In the genomic region with DNA sequence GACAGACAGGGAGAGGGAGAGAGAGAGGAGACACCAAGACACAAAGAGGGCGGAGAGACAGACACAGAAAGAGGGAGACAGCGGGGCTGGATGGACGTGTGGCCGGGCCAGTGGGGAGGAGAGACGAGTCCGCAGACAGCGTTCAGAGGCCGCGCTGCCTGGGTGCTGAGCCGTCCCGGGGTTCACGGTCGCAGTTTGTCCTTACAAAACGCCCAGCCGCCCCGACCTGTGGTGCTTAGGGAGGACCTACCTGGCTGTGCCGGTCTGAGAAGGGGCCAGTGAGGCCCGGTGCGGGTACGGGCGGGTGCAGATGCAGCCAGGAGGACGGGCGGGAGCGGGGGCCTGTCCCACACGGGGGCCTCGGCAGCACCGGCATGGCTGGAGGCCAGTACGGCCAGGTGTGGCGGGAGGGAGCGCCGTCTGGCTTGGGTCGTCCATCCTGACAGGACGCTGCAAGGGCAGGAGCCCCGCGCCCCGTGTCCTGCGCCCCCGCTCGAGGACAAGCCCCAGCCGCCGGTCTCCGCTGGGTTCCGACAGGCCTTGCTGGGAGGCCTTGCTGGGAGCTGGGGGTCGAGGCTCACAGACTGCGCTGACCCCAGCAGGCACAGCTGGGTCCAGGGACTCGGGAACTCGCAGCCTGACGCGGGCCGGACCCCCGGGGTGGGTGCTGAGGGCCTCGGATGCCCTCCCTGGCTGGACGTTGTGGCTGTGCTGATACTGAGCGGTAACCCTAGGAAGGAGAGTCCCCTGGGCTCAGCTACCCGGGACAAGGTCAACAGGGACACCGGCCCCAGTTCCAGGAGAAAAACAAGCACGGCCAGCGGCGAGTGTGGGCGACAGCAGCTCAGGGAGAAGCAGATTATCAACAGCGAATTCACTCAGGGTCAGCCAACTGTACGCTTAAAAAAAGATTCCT, we compare ENCODE assay signal across 8 cellular contexts. TPM values are rescaled to one million over a fixed set of nuclear protein-coding genes. Genes with fewer than 3 reads are reported as not detected.
DNase-seq lines count a peak whose midpoint lies in the region; ATAC-seq and TF ChIP-seq lines count a peak whose summit lies in the region.

No MANE protein-coding gene starts in this region.

- peak overlapping the region; percentile 79 to 80 (median 80) for H3K27ac ChIP-seq in esophagus muscularis mucosa (replicated peaks in 1 of 4)

- H3K4me1 Mint-ChIP-seq in activated CD4-positive, alpha-beta T cell treated with anti-CD3 and anti-CD28 coated beads, Interleukin-2, amount 10 ng/mL, durations not matched to agents 24 days and 14 days = peaks cover 15% of the 10 kb centered on the region
- H3K4me1 Mint-ChIP-seq in naive thymus-derived CD8-positive, alpha-beta T cell = peaks cover 13 to 27% (median 20%) of the 10 kb centered on the region in 4 donors

- TF ChIP-seq CTCF in esophagus muscularis mucosa (IDR thresholded peaks at IDR 0.05) (no peak), GM13976 (IDR thresholded peaks at IDR 0.05; ENCODE audit: borderline replicate concordance, control extremely low read depth, extremely low read depth, insufficient read depth, missing control alignments) (no peak)

- H3K9me3 Mint-ChIP-seq in activated CD4-positive, alpha-beta T cell treated with anti-CD3 and anti-CD28 coated beads, Interleukin-2, amount 10 ng/mL, durations not matched to agents 24 days and 14 days = peaks cover 13% of the 10 kb centered on the region
- H3K9me3 Mint-ChIP-seq in naive thymus-derived CD8-positive, alpha-beta T cell = peaks cover 0 to 10% (median 0%) of the 10 kb centered on the region in 9 donors

- intact Hi-C loops in activated CD4-positive, alpha-beta T cell treated with anti-CD3 and anti-CD28 coated beads, Interleukin-2, amount 10 ng/mL, durations not matched to agents 24 days and 14 days (cut with micrococcal nuclease) = loop anchor here (1.0 kb wide), 1 partner anchor 55 kb away; a partner anchor contains a TSS
- intact Hi-C loops in esophagus muscularis mucosa (cut with DNase I) = loop anchor here (5.0 to 10.0 kb wide), 3 partner anchors 116 to 332 kb away; a partner anchor contains a TSS

- peaks cover 18 to 25% (median 22%) of the 10 kb centered on the region in 4 donors for H3K4me1 ChIP-seq in esophagus muscularis mucosa

- peak overlapping the region; percentile 79 for H3K27ac Mint-ChIP-seq in activated CD4-positive, alpha-beta T cell treated with anti-CD3 and anti-CD28 coated beads, Interleukin-2, amount 10 ng/mL, durations not matched to agents 24 days and 14 days
- peak overlapping the region; percentile 72 to 93 (median 90) for H3K27ac Mint-ChIP-seq in naive thymus-derived CD8-positive, alpha-beta T cell

- TF ChIP-seq EP300 in esophagus muscularis mucosa (IDR thresholded peaks at IDR 0.05) = no peak

- ATAC-seq in HG03378 (IDR thresholded peaks at IDR 0.05; ENCODE audit: unreplicated experiment) (peak; percentile 22), GM21717 (IDR thresholded peaks at IDR 0.05; ENCODE audit: unreplicated experiment) (no peak)
- ATAC-seq in naive thymus-derived CD8-positive, alpha-beta T cell = peak; percentile 34 to 50

- TF ChIP-seq POLR2A in esophagus muscularis mucosa (IDR thresholded peaks at IDR 0.05; ENCODE audit: low read depth) = no peak

- peaks cover 20% of the 10 kb centered on the region for H3K27me3 Mint-ChIP-seq in activated CD4-positive, alpha-beta T cell treated with anti-CD3 and anti-CD28 coated beads, Interleukin-2, amount 10 ng/mL, durations not matched to agents 24 days and 14 days
- peaks cover 0 to 14% (median 7%) of the 10 kb centered on the region in 5 donors for H3K27me3 Mint-ChIP-seq in naive thymus-derived CD8-positive, alpha-beta T cell

- POLR2A ChIA-PET in naive thymus-derived CD8-positive, alpha-beta T cell (lab: Charles Lee) = interaction anchor here (0.7 to 3.4 kb wide), 3 partner anchors 14 to 145 kb away, joined by 3 to 27 read pairs (median 4); a partner anchor contains a TSS

- in situ Hi-C loops in GM13976 (cut with MboI; ENCODE audit: low sequenced_read_pairs, unreplicated experiment) = no loop called here

- peak overlapping the region; percentile 50 to 58 (median 52) for H3K4me3 ChIP-seq in esophagus muscularis mucosa

- H3K9me3 ChIP-seq in esophagus muscularis mucosa = no peaks in the 10 kb centered on the region

- no peaks in the 10 kb centered on the region for H3K27me3 ChIP-seq in esophagus muscularis mucosa

- DNase-seq in DMS79 treated with DMSO at 0.1 percent for 48 hours (lab: John Stamatoyannopoulos, UW) = peak; percentile 48
- DNase-seq in DMS79 (lab: John Stamatoyannopoulos, UW) = no peak
- peak; percentile 68 for DNase-seq in activated CD4-positive, alpha-beta T cell treated with anti-CD3 and anti-CD28 coated beads, Interleukin-2, amount 10 ng/mL, durations not matched to agents 24 days and 14 days
- DNase-seq in esophagus muscularis mucosa (ENCODE audit: extremely low spot score) = no peak
- DNase-seq in naive thymus-derived CD8-positive, alpha-beta T cell = peak in 4 of 10 donors; percentile 22 to 26 (median 24)
- DNase-seq in GM13976 (ENCODE audit: low spot score) = no peak

- H3K36me3 ChIP-seq in esophagus muscularis mucosa = no peaks in the 10 kb centered on the region

- peak overlapping the region; percentile 82 for H3K4me3 Mint-ChIP-seq in activated CD4-positive, alpha-beta T cell treated with anti-CD3 and anti-CD28 coated beads, Interleukin-2, amount 10 ng/mL, durations not matched to agents 24 days and 14 days
- H3K4me3 Mint-ChIP-seq in naive thymus-derived CD8-positive, alpha-beta T cell = peak overlapping the region; percentile 79 to 97 (median 89)

- WGBS in esophagus muscularis mucosa = 31% methylated on average over 25 of the region's 62 CpGs

- peaks cover 9% of the 10 kb centered on the region for H3K36me3 Mint-ChIP-seq in activated CD4-positive, alpha-beta T cell treated with anti-CD3 and anti-CD28 coated beads, Interleukin-2, amount 10 ng/mL, durations not matched to agents 24 days and 14 days (ENCODE audit: low read depth)
- H3K36me3 Mint-ChIP-seq in naive thymus-derived CD8-positive, alpha-beta T cell = no peaks in the 10 kb centered on the region

RNA-seq across cellular contexts. Expression of a gene that starts 5.3 kb away (rescaled TPM):
- not detected in 2 replicates for total RNA-seq in activated CD4-positive, alpha-beta T cell treated with anti-CD3 and anti-CD28 coated beads, Interleukin-2, amount 10 ng/mL, durations not matched to agents 24 days and 14 days
- not detected for total RNA-seq in esophagus muscularis mucosa
- not detected for total RNA-seq in naive thymus-derived CD8-positive, alpha-beta T cell
- not detected for polyA plus RNA-seq in naive thymus-derived CD8-positive, alpha-beta T cell

RNA-seq across cellular contexts. Expression of a gene that starts 30.6 kb away (rescaled TPM):
- not detected in 2 replicates for total RNA-seq in activated CD4-positive, alpha-beta T cell treated with anti-CD3 and anti-CD28 coated beads, Interleukin-2, amount 10 ng/mL, durations not matched to agents 24 days and 14 days
- total RNA-seq in esophagus muscularis mucosa = 10 to 100 TPM in 2 of 4 donors, 1 to 10 TPM in 2; 4.6 to 20.5 (median 11.7) TPM
- not detected for total RNA-seq in naive thymus-derived CD8-positive, alpha-beta T cell
- polyA plus RNA-seq in naive thymus-derived CD8-positive, alpha-beta T cell = not detected

RNA-seq across cellular contexts. Expression of a gene that starts 47.6 kb away (rescaled TPM):
- total RNA-seq in activated CD4-positive, alpha-beta T cell treated with anti-CD3 and anti-CD28 coated beads, Interleukin-2, amount 10 ng/mL, durations not matched to agents 24 days and 14 days = not detected in 2 replicates
- total RNA-seq in esophagus muscularis mucosa = 1 to 10 TPM in 1 of 4 donors, under 1 TPM in 1, not detected in 2; 0.66 to 1.6 TPM
- under 1 TPM; 0.14 to 0.36 TPM for total RNA-seq in naive thymus-derived CD8-positive, alpha-beta T cell
- polyA plus RNA-seq in naive thymus-derived CD8-positive, alpha-beta T cell = under 1 TPM in 1 of 3 donors, not detected in 2; 0.16 TPM

RNA-seq across cellular contexts. Expression of a gene that starts 55.3 kb away (rescaled TPM):
- 83.6 and 87.1 TPM in 2 replicates for total RNA-seq in activated CD4-positive, alpha-beta T cell treated with anti-CD3 and anti-CD28 coated beads, Interleukin-2, amount 10 ng/mL, durations not matched to agents 24 days and 14 days
- 10 to 100 TPM; 34.5 to 46.9 (median 42.3) TPM for total RNA-seq in esophagus muscularis mucosa
- total RNA-seq in naive thymus-derived CD8-positive, alpha-beta T cell = 10 to 100 TPM; 73.8 to 73.9 TPM
- polyA plus RNA-seq in naive thymus-derived CD8-positive, alpha-beta T cell = 10 to 100 TPM; 64.6 to 68.6 (median 66.9) TPM

RNA-seq across cellular contexts. Expression of a gene that starts 56.3 kb away (rescaled TPM):
- 88.5 and 92.5 TPM in 2 replicates for total RNA-seq in activated CD4-positive, alpha-beta T cell treated with anti-CD3 and anti-CD28 coated beads, Interleukin-2, amount 10 ng/mL, durations not matched to agents 24 days and 14 days
- total RNA-seq in esophagus muscularis mucosa = 100 to 1,000 TPM in 3 of 4 donors, 10 to 100 TPM in 1; 93.4 to 154 (median 122) TPM
- 10 to 100 TPM; 83.2 to 90.8 TPM for total RNA-seq in naive thymus-derived CD8-positive, alpha-beta T cell
- polyA plus RNA-seq in naive thymus-derived CD8-positive, alpha-beta T cell = 10 to 100 TPM; 36.1 to 49.2 (median 36.7) TPM

Comparison
In these comparisons a context has a peak if more than half of its experiments do, and no peak if none do; other contexts are left out.
1. DNase-seq: peak in DMS79 treated with DMSO at 0.1 percent for 48 hours (single experiment) and activated CD4-positive, alpha-beta T cell treated with anti-CD3 and anti-CD28 coated beads, Interleukin-2, amount 10 ng/mL, durations not matched to agents 24 days and 14 days (single experiment); none in DMS79 (single experiment), esophagus muscularis mucosa (single experiment) and GM13976 (single experiment).